In the genomic region with DNA sequence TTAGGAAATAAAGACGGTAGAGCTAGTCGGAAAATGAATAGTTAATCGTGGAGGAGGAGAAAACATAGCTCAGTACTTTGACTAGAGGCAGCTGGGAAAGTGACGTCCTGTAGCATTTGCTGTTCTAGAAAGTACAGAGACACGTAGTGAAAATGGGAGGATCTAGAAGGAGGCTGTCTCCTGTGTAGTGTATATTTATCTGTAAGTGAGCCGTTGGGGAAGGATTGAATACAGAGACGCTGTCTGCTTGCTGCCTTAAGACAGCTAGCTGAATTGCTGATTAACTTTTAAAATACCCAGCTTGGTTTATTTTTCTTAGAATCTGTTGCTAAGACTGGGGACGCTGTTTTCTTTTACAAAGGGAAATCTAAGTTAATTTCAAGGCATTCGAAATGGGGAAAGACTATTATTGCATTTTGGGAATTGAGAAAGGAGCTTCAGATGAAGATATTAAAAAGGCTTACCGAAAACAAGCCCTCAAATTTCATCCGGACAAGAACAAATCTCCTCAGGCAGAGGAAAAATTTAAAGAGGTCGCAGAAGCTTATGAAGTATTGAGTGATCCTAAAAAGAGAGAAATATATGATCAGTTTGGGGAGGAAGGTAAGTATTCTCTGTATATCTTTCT, we compare ENCODE assay signal across 8 cellular contexts. TPM values are rescaled to one million over a fixed set of nuclear protein-coding genes. Genes with fewer than 3 reads are reported as not detected.
DNase-seq lines count a peak whose midpoint lies in the region; ATAC-seq, FAIRE-seq and TF ChIP-seq lines count a peak whose summit lies in the region.

A gene (plus strand): TSS at position 221 of the 628 bp plus-strand sequence. CDS start 172 bp downstream, at position 393.

- no peak for TF ChIP-seq EP300 in GM12878 (IDR thresholded peaks at IDR 0.05; ENCODE audit: borderline replicate concordance in 1 of 2, control insufficient read depth in 1 of 2, low read depth in 2 of 2, low read length in 2 of 2)

- H3K27me3 ChIP-seq in DND-41 (ENCODE audit: insufficient read depth, low read length, poor library complexity) (no peaks in the 10 kb centered on the region), SU-DHL-6 (ENCODE audit: low read length) (no peaks in the 10 kb centered on the region), GM12878 (replicated peaks in 1 of 2; ENCODE audit: control insufficient read depth in 2 of 2, insufficient read depth in 2 of 2, low read length in 1 of 2) (no peaks in the 10 kb centered on the region), hepatocyte (no peaks in the 10 kb centered on the region)

- H3K4me1 ChIP-seq in DND-41 (ENCODE audit: insufficient read depth, low read length) (peaks cover 53% of the 10 kb centered on the region), GM12878 (ENCODE audit: control insufficient read depth, insufficient read depth, low read length) (no peaks in the 10 kb centered on the region), hepatocyte (ENCODE audit: insufficient read depth) (no peaks in the 10 kb centered on the region)

- H3K9ac ChIP-seq in DND-41 (ENCODE audit: low read depth, low read length) (peak within 1 kb of the TSS; percentile 65), SU-DHL-6 (ENCODE audit: low read length) (peak within 1 kb of the TSS; percentile 56), GM12878 (ENCODE audit: control insufficient read depth, insufficient read depth, low read length) (peak within 1 kb of the TSS; percentile 83)

- SMC1A ChIA-PET in GM12878 (lab: Charles Lee; ENCODE audit: uncharacterized antibody, unreplicated experiment): interaction anchor here (0.9 to 6.0 kb wide), 26 partner anchors 9 to 645 kb away, joined by 3 to 89 read pairs (median 4); a partner anchor contains a TSS

- RAD21 ChIA-PET in GM12878 (lab: Charles Lee; ENCODE audit: unreplicated experiment): interaction anchor here (0.7 to 9.9 kb wide), 15 partner anchors 10 to 622 kb away, joined by 3 to 158 read pairs (median 4); a partner anchor contains a TSS

- in situ Hi-C loops in KBM-7 (cut with MboI; ENCODE audit: low pct_unique_long_range_greater_than_20kb, low sequenced_read_pairs): no loop called here
- in situ Hi-C loops in GM12878 (cut with MboI): no loop called here

- H2AFZ ChIP-seq in DND-41 (ENCODE audit: low read depth, low read length) (peak within 1 kb of the TSS; percentile 69), SU-DHL-6 (ENCODE audit: low read depth, low read length, severe bottlenecking) (peak within 1 kb of the TSS; percentile 24), GM12878 (ENCODE audit: control insufficient read depth, low read depth, low read length) (peak within 1 kb of the TSS; percentile 80), hepatocyte (peak within 1 kb of the TSS; percentile 42)

- peak within 1 kb of the TSS; percentile 92 for H3K27ac ChIP-seq in DND-41 (ENCODE audit: low read length)
- H3K27ac ChIP-seq in SU-DHL-6 (ENCODE audit: low read depth, low read length): peak within 1 kb of the TSS; percentile 84
- H3K27ac ChIP-seq in GM12878 (ENCODE audit: control insufficient read depth, insufficient read depth): peak within 1 kb of the TSS; percentile 94
- peak within 1 kb of the TSS; percentile 89 for H3K27ac ChIP-seq in hepatocyte

- TSS peak; percentile 78 for BruUV-seq in GM12878 (replicated peaks; lab: Mats Ljungman, UMichigan)

- DNase-seq in DND-41 (peak; percentile 78), KBM-7 (peak; percentile 95), GM12878 (ENCODE audit: low read depth, low spot score) (peak; percentile 96), hepatocyte (ENCODE audit: low spot score) (peak; percentile 93), putamen (ENCODE audit: low spot score) (peak; percentile 94), NCI-H2107 treated with DMSO at 0.1 percent for 48 hours (lab: John Stamatoyannopoulos, UW; ENCODE audit: unreplicated experiment) (no peak)

- FAIRE-seq in GM12878 (lab: Jason Lieb, UNC): peak; percentile 96

- H3K79me2 ChIP-seq in DND-41 (ENCODE audit: insufficient read depth, low read length) (peaks cover 28% of the 10 kb centered on the region), SU-DHL-6 (ENCODE audit: insufficient read depth, low read length) (peaks cover 3% of the 10 kb centered on the region), GM12878 (ENCODE audit: control insufficient read depth, insufficient read depth, low read length) (peaks cover 43% of the 10 kb centered on the region), hepatocyte (peaks cover 41% of the 10 kb centered on the region)

- H3K4me3 ChIP-seq in DND-41 (ENCODE audit: low read depth in 1 of 2, low read length in 2 of 2) (peak within 1 kb of the TSS; percentile 58 to 60), SU-DHL-6 (ENCODE audit: insufficient read depth, low read length, poor library complexity, severe bottlenecking) (peak within 1 kb of the TSS; percentile 60), GM12878 (peak within 1 kb of the TSS; percentile 78), hepatocyte (peak within 1 kb of the TSS; percentile 34)

- ATAC-seq in DND-41 (ENCODE audit: insufficient read depth, low read depth): peak; percentile 96
- ATAC-seq in GM21723 (IDR thresholded peaks at IDR 0.05; ENCODE audit: unreplicated experiment): peak; percentile 98
- peak; percentile 88 for ATAC-seq in GM12878

- peak within 1 kb of the TSS; percentile 81 for H3K4me2 ChIP-seq in DND-41 (ENCODE audit: insufficient read depth, low read length)
- H3K4me2 ChIP-seq in SU-DHL-6 (ENCODE audit: low read depth, low read length, poor library complexity, severe bottlenecking): peak within 1 kb of the TSS; percentile 86
- H3K4me2 ChIP-seq in GM12878 (ENCODE audit: control insufficient read depth, insufficient read depth): peak within 1 kb of the TSS; percentile 82
- H3K4me2 ChIP-seq in hepatocyte: peak within 1 kb of the TSS; percentile 70

- H3K9me2 ChIP-seq in SU-DHL-6 (replicated peaks; ENCODE audit: insufficient read depth, low read length) (no peaks in the 10 kb centered on the region), hepatocyte (replicated peaks; ENCODE audit: insufficient read depth) (no peaks in the 10 kb centered on the region)

- peaks cover 46% of the 10 kb centered on the region for H3F3A ChIP-seq in SU-DHL-6 (ENCODE audit: insufficient read depth)

- CTCF ChIA-PET in GM12878 (lab: Yijun Ruan, JAX): interaction anchor here (0.8 to 5.5 kb wide), 14 partner anchors 10 to 612 kb away, joined by 3 to 73 read pairs (median 4); a partner anchor contains a TSS

- POLR2A ChIA-PET in GM12878 (lab: Charles Lee): interaction anchor here (0.5 to 15.3 kb wide), 17 partner anchors 9 to 1096 kb away, joined by 3 to 312 read pairs (median 4); a partner anchor contains a TSS

- peak; percentile 72 for TF ChIP-seq POLR2A in GM12878 (IDR thresholded peaks at IDR 0.05; ENCODE audit: low read depth, low read length)

- TF ChIP-seq CTCF in DND-41 (IDR thresholded peaks at IDR 0.05; ENCODE audit: borderline replicate concordance, extremely low read depth, low read length, poor library complexity, severe bottlenecking) (peak; percentile 5), SU-DHL-6 (IDR thresholded peaks at IDR 0.05; ENCODE audit: insufficient read depth, low read length, poor library complexity, severe bottlenecking) (no peak), GM12878 (IDR thresholded peaks at IDR 0.05 in 2 of 3, conservative IDR thresholded peaks at IDR 0.05 in 1 of 3; ENCODE audit: control insufficient read depth in 2 of 3, extremely low read depth in 1 of 3, insufficient read depth in 1 of 3, low read depth in 3 of 3, low read length in 3 of 3) (no peak), hepatocyte (IDR thresholded peaks at IDR 0.05; ENCODE audit: poor library complexity) (no peak)

- WGBS in GM12878 (ENCODE audit: insufficient coverage, insufficient replicate concordance, low lambda C conversion rate, missing lambda C conversion rate): under 1% methylated on average over 12 of the region's 12 CpGs
- WGBS in hepatocyte (ENCODE audit: low lambda C conversion rate, missing lambda C conversion rate): 6% methylated on average over 12 of the region's 12 CpGs

- H3K9me3 ChIP-seq in DND-41 (ENCODE audit: insufficient read depth, low read length, severe bottlenecking) (no peaks in the 10 kb centered on the region), SU-DHL-6 (ENCODE audit: insufficient read depth, low read length) (no peaks in the 10 kb centered on the region), GM12878 (replicated peaks; ENCODE audit: control insufficient read depth, insufficient read depth, low read length) (no peaks in the 10 kb centered on the region), hepatocyte (ENCODE audit: low read depth) (no peaks in the 10 kb centered on the region)

- intact Hi-C loops in GM12878 (cut with micrococcal nuclease; ENCODE audit: unreplicated experiment): loop anchor here (1.0 to 10.0 kb wide), 6 partner anchors 20 to 647 kb away; a partner anchor contains a TSS

- no peak for TF ChIP-seq RAD21 in GM12878 (IDR thresholded peaks at IDR 0.05; ENCODE audit: insufficient read depth, low read depth, low read length)

- H3K36me3 ChIP-seq in DND-41 (ENCODE audit: insufficient read depth, low read length) (no peaks in the 10 kb centered on the region), SU-DHL-6 (ENCODE audit: low read length) (0 out of 2 replicates have a peak, but pooled peaks cover 2% of the 10 kb centered on the region), GM12878 (ENCODE audit: control insufficient read depth in 2 of 2, insufficient read depth in 2 of 2, low read length in 1 of 2) (no peaks in the 10 kb centered on the region), hepatocyte (replicated peaks; ENCODE audit: insufficient read depth, low read depth) (no peaks in the 10 kb centered on the region)

- H4K20me1 ChIP-seq in DND-41 (ENCODE audit: insufficient read depth, low read length) (no peaks in the 10 kb centered on the region), SU-DHL-6 (ENCODE audit: low read depth, low read length) (no peaks in the 10 kb centered on the region), GM12878 (ENCODE audit: control insufficient read depth, insufficient read depth) (no peaks in the 10 kb centered on the region), hepatocyte (ENCODE audit: insufficient read depth, poor library complexity, severe bottlenecking) (peaks cover 13% of the 10 kb centered on the region)

RNA-seq across cellular contexts. Expression of the gene that starts here (rescaled TPM):
- total RNA-seq in GM12878 (2013; cell fraction: nucleolus; rRNA removed): 19.7 and 20.8 TPM in 2 replicates
- total RNA-seq in GM12878 (2014; rRNA removed) (5.3 and 6.9 TPM in 2 replicates), GM12878 (2014; rRNA removed; fragmentation: Illumina TruSeq; extraction: Trizol) (6.2 and 6.5 TPM in 2 replicates), GM12878 (2021) (7.3 and 7.6 TPM in 2 replicates), hepatocyte (36.5 and 48.0 TPM in 2 replicates)
- 1.5 TPM for polyA plus RNA-seq in GM12878 (2011; ENCODE audit: low read depth)
- polyA plus RNA-seq in GM12878 (2011; rRNA removed) (6.6 and 13.6 TPM in 2 replicates), GM12878 (2014; fragmentation: Illumina TruSeq; extraction: Trizol) (6.5 and 8.8 TPM in 2 replicates), GM12878 (2014; fragmentation: Nextera tagmentation; extraction: Ambion mirVana) (1 to 10 TPM; 3.8 to 5.1 TPM), GM12878 (2014; rRNA removed) (5.9 and 8.1 TPM in 2 replicates), GM12878 (2016; fragmentation: Nextera tagmentation; extraction: Ambion mirVana) (10 to 100 TPM; 10.1 to 10.5 TPM), hepatocyte (22.7 and 29.5 TPM in 2 replicates)
- polyA plus RNA-seq in GM12878 (2011; cell fraction: cytosol; rRNA removed): 2.0 TPM in 2 replicates
- 6.0 and 6.3 TPM in 2 replicates for polyA plus RNA-seq in GM12878 (2011; cell fraction: nucleus; rRNA removed)
- polyA plus RNA-seq in GM12878 (2012): 4.4 and 7.0 TPM in 2 replicates
- 5.0 and 7.6 TPM in 2 replicates for polyA minus RNA-seq in GM12878 (2011; rRNA and poly(A)+ RNA removed)
- polyA minus RNA-seq in GM12878 (2011; cell fraction: cytosol; rRNA and poly(A)+ RNA removed): 1.9 and 2.7 TPM in 2 replicates
- 6.5 and 15.7 TPM in 2 replicates for polyA minus RNA-seq in GM12878 (2011; cell fraction: nucleus; rRNA and poly(A)+ RNA removed)

Comparison
In these comparisons a context has a peak if more than half of its experiments do, and no peak if none do; other contexts are left out.
1. H2AFZ ChIP-seq: peak in every context shown above with its lines; median percentile 80 in GM12878; 69 in DND-41; 42 in hepatocyte; 24 in SU-DHL-6.